9 cellular contexts compared by ENCODE assay signal in genomic region chr16:67673712-67674580, GRCh38. TPM values are rescaled to one million over a fixed set of nuclear protein-coding genes. Genes with fewer than 3 reads are reported as not detected.
DNase-seq lines count a peak whose midpoint lies in the region; ATAC-seq, FAIRE-seq and TF ChIP-seq lines count a peak whose summit lies in the region.
"Had no signal": no experiment of that assay in that cellular context is flagged by ENCODE, and none has a peak within 500 bp of the region (broad histone marks: within the 10 kb centered on the region; RNA-seq: fewer than 3 reads in every experiment).

No MANE protein-coding gene starts in this region.

- no TSS peak for BruUV-seq in PC-9 (replicated peaks; lab: Mats Ljungman, UMichigan)

- no peak overlapping the region for H3K4me3 ChIP-seq in astrocyte (ENCODE audit: insufficient read depth, low read depth, low read length)
- H3K4me3 ChIP-seq in lower leg skin (ENCODE audit: low read depth, poor library complexity, severe bottlenecking), result no peak overlapping the region
- no peak overlapping the region for H3K4me3 ChIP-seq in PC-9

- CTCF ChIA-PET in PC-9 (lab: Charles Lee), result no interaction called here

- no peak for TF ChIP-seq POLR2A in lower leg skin (IDR thresholded peaks at IDR 0.05)

- H2AFZ ChIP-seq in astrocyte (ENCODE audit: low read depth, low read length) (no peak overlapping the region), PC-9 (no peak overlapping the region)

- peak overlapping the region; percentile 71 for H3K27ac Mint-ChIP-seq in activated T-cell treated with anti-CD3 and anti-CD28 coated beads, Interleukin-2, amount 50 U/mL, for 24 hours
- H3K27ac Mint-ChIP-seq in astrocyte (ENCODE audit: unreplicated experiment), result peak overlapping the region; percentile 58

- peaks cover 7% of the 10 kb centered on the region for H3K4me1 ChIP-seq in astrocyte (ENCODE audit: insufficient read depth, low read length)
- peaks cover 26% of the 10 kb centered on the region for H3K4me1 ChIP-seq in PC-9 (replicated peaks; ENCODE audit: insufficient read depth)

- H3K79me2 ChIP-seq in astrocyte (ENCODE audit: insufficient read depth, low read length) (no peaks in the 10 kb centered on the region), PC-9 (ENCODE audit: low read depth) (0 out of 2 replicates have a peak, but pooled peaks cover 3% of the 10 kb centered on the region)

- H3K9me3 ChIP-seq in astrocyte (ENCODE audit: insufficient read depth, low read depth, low read length), result no peaks in the 10 kb centered on the region
- no peaks in the 10 kb centered on the region for H3K9me3 ChIP-seq in PC-9 (ENCODE audit: insufficient read depth, low read depth)

- H3K4me3 Mint-ChIP-seq in activated T-cell treated with anti-CD3 and anti-CD28 coated beads, Interleukin-2, amount 50 U/mL, for 24 hours, result no peak overlapping the region
- no peak overlapping the region for H3K4me3 Mint-ChIP-seq in astrocyte (ENCODE audit: unreplicated experiment)

- H3K9me3 Mint-ChIP-seq in activated T-cell treated with anti-CD3 and anti-CD28 coated beads, Interleukin-2, amount 50 U/mL, for 24 hours, result no peaks in the 10 kb centered on the region
- H3K9me3 Mint-ChIP-seq in astrocyte (ENCODE audit: unreplicated experiment), result no peaks in the 10 kb centered on the region

- TF ChIP-seq CTCF in astrocyte (IDR thresholded peaks at IDR 0.05; ENCODE audit: insufficient read depth, low read depth, low read length), result no peak
- TF ChIP-seq CTCF in lower leg skin (IDR thresholded peaks at IDR 0.05), result no peak
- TF ChIP-seq CTCF in PC-9 (conservative IDR thresholded peaks at IDR 0.05), result no peak

- peaks cover 21% of the 10 kb centered on the region for H3K36me3 Mint-ChIP-seq in activated T-cell treated with anti-CD3 and anti-CD28 coated beads, Interleukin-2, amount 50 U/mL, for 24 hours (ENCODE audit: low read depth)
- peaks cover 9% of the 10 kb centered on the region for H3K36me3 Mint-ChIP-seq in astrocyte (ENCODE audit: low read depth, unreplicated experiment)

- intact Hi-C loops in lower leg skin (cut with DNase I; ENCODE audit: low total_unique reads), result loop anchor here (5.0 kb wide), 1 partner anchor 138 kb away; no protein-coding TSS in a partner anchor
- intact Hi-C loops in PC-9 (cut with micrococcal nuclease; ENCODE audit: unreplicated experiment), result loop anchor here (2.0 to 10.0 kb wide), 3 partner anchors 133 to 561 kb away; partner anchors contain the start of genes ESRP2, RANBP10 and TSNAXIP1

- H3K9me2 ChIP-seq in PC-9 (ENCODE audit: insufficient read depth), result no peaks in the 10 kb centered on the region

- peaks cover under 1% of the 10 kb centered on the region for H3K4me1 Mint-ChIP-seq in activated T-cell treated with anti-CD3 and anti-CD28 coated beads, Interleukin-2, amount 50 U/mL, for 24 hours (ENCODE audit: low read depth)
- no peaks in the 10 kb centered on the region for H3K4me1 Mint-ChIP-seq in astrocyte (ENCODE audit: low read depth, unreplicated experiment)

- H3K27me3 Mint-ChIP-seq in activated T-cell treated with anti-CD3 and anti-CD28 coated beads, Interleukin-2, amount 50 U/mL, for 24 hours, result no peaks in the 10 kb centered on the region
- no peaks in the 10 kb centered on the region for H3K27me3 Mint-ChIP-seq in astrocyte (ENCODE audit: low read depth, unreplicated experiment)

- WGBS in lower leg skin, 2 donors, result 30 to 37% methylated on average over 19 to 21 of the region's 21 CpGs

- H3K9ac ChIP-seq in astrocyte (ENCODE audit: low read length), result no peak overlapping the region

- H4K20me1 ChIP-seq in astrocyte (ENCODE audit: insufficient read depth, low read length), result peaks cover 7% of the 10 kb centered on the region
- H4K20me1 ChIP-seq in PC-9 (ENCODE audit: insufficient read depth), result no peaks in the 10 kb centered on the region

- H3K4me2 ChIP-seq in astrocyte (ENCODE audit: low read length) (no peak overlapping the region), PC-9 (no peak overlapping the region)

- POLR2A ChIA-PET in PC-9 (lab: Charles Lee; ENCODE audit: unreplicated experiment), result no interaction called here

- H3K27ac ChIP-seq in astrocyte (ENCODE audit: low read depth, low read length) (no peak overlapping the region), PC-9 (no peak overlapping the region)

- DNase-seq in activated T-cell treated with anti-CD3 and anti-CD28 coated beads, Interleukin-2, amount 50 U/mL, for 24 hours, result no peak
- no peak for DNase-seq in activated T-cell treated with anti-CD3 and anti-CD28 coated beads, Interleukin-2, amount 50 U/mL, for 1 hour
- DNase-seq in astrocyte (ENCODE audit: low read depth) (no peak), lower leg skin (ENCODE audit: low spot score in 2 of 2) (peak; percentile 63 to 93), ureter (ENCODE audit: low spot score) (peak; percentile 79), PC-9 (no peak)
- DNase-seq: DND-41 had no signal

- ATAC-seq in GM19328 (IDR thresholded peaks at IDR 0.05; ENCODE audit: unreplicated experiment) (no peak), GM21526 (IDR thresholded peaks at IDR 0.05; ENCODE audit: low FRiP score, unreplicated experiment) (no peak)

- FAIRE-seq in astrocyte (lab: Jason Lieb, UNC), result no peak

- H3K27me3 ChIP-seq in astrocyte (ENCODE audit: insufficient read depth, low read length) (no peaks in the 10 kb centered on the region), PC-9 (ENCODE audit: insufficient read depth, low read depth) (no peaks in the 10 kb centered on the region)

- H3K36me3 ChIP-seq in astrocyte (ENCODE audit: insufficient read depth, low read length) (no peaks in the 10 kb centered on the region), PC-9 (ENCODE audit: low read depth) (no peaks in the 10 kb centered on the region)

- peaks cover 36% of the 10 kb centered on the region for H3F3A ChIP-seq in PC-9 (ENCODE audit: insufficient read depth, low read depth)

RNA-seq across cellular contexts. Expression of gene C16orf86, which starts 7.3 kb away (rescaled TPM):
- 0.32 and 1.6 TPM in 2 replicates for total RNA-seq in astrocyte
- 10 to 100 TPM in 1 of 4 donors, 1 to 10 TPM in 3; 2.2 to 10.4 (median 7.2) TPM for total RNA-seq in lower leg skin
- total RNA-seq in ureter, result 2.7 TPM
- total RNA-seq in PC-9 (2021), result 0.46 and 1.8 TPM in 2 replicates

RNA-seq across cellular contexts. Expression of gene ENKD1, which starts 7.4 kb away (rescaled TPM):
- total RNA-seq in astrocyte (6.0 and 8.5 TPM in 2 replicates), lower leg skin (10 to 100 TPM; 14.5 to 21.2 (median 17.5) TPM), ureter (18.0 TPM), PC-9 (2021) (20.8 and 21.6 TPM in 2 replicates)

RNA-seq across cellular contexts. Expression of gene PARD6A, which starts 13.2 kb away (rescaled TPM):
- total RNA-seq in astrocyte (1.2 and 1.4 TPM in 2 replicates), lower leg skin (1 to 10 TPM; 2.1 to 3.5 (median 2.4) TPM), ureter (1.6 TPM), PC-9 (2021) (4.4 and 8.1 TPM in 2 replicates)

RNA-seq across cellular contexts. Expression of gene ACD, which starts 13.9 kb away (rescaled TPM):
- total RNA-seq in astrocyte (11.8 and 13.5 TPM in 2 replicates), lower leg skin (10 to 100 TPM; 18.7 to 31.1 (median 23.4) TPM), ureter (14.3 TPM), PC-9 (2021) (34.7 and 38.9 TPM in 2 replicates)

RNA-seq across cellular contexts. Expression of gene CARMIL2, which starts 29.0 kb away (rescaled TPM):
- 2.0 TPM in 2 replicates for total RNA-seq in astrocyte
- 1 to 10 TPM in 2 of 4 donors, under 1 TPM in 2; 0.91 to 4.7 (median 1.9) TPM for total RNA-seq in lower leg skin
- total RNA-seq in ureter, result 5.7 TPM
- 0.87 and 1.5 TPM in 2 replicates for total RNA-seq in PC-9 (2021)

Comparison
In these comparisons a context has a peak if more than half of its experiments do, and no peak if none do; other contexts are left out.
1. DNase-seq: peak in lower leg skin (2 of 2) and ureter (single experiment); none in activated T-cell treated with anti-CD3 and anti-CD28 coated beads, Interleukin-2, amount 50 U/mL, for 24 hours (single experiment), activated T-cell treated with anti-CD3 and anti-CD28 coated beads, Interleukin-2, amount 50 U/mL, for 1 hour (single experiment), astrocyte (single experiment) and PC-9 (0 of 2).